ENCODE assay signal across 21 cellular contexts in genomic region chr3:57011022-57011421, GRCh38. TPM values are rescaled to one million over a fixed set of nuclear protein-coding genes. Genes with fewer than 3 reads are reported as not detected.
DNase-seq lines count a peak whose midpoint lies in the region; ATAC-seq and TF ChIP-seq lines count a peak whose summit lies in the region.
"Had no signal": no experiment of that assay in that cellular context is flagged by ENCODE, and none has a peak within 500 bp of the region (broad histone marks: within the 10 kb centered on the region; RNA-seq: fewer than 3 reads in every experiment).

No MANE protein-coding gene starts in this region.

- H3K27me3 ChIP-seq in Karpas-422 (ENCODE audit: low read length) = no peaks in the 10 kb centered on the region

- no peaks in the 10 kb centered on the region for H3K79me2 ChIP-seq in Karpas-422 (ENCODE audit: low read length)

- TF ChIP-seq CTCF in choroid plexus epithelial cell (conservative IDR thresholded peaks at IDR 0.05; ENCODE audit: low read depth, low read length) (no peak), mesothelial cell of epicardium (IDR thresholded peaks at IDR 0.05; ENCODE audit: unreplicated experiment) (no peak)

- no peak overlapping the region for H2AFZ ChIP-seq in Karpas-422 (ENCODE audit: low read length)
- H2AFZ ChIP-seq: GM23338 had no signal

- H3K4me3 ChIP-seq in Karpas-422 (ENCODE audit: low read length) = no peak overlapping the region
- H3K4me3 ChIP-seq in choroid plexus epithelial cell (ENCODE audit: low read depth, low read length) = no peak overlapping the region
- H3K4me3 ChIP-seq: GM23338 had no signal

- H3K27me3 Mint-ChIP-seq in mesothelial cell of epicardium (ENCODE audit: low read depth) = no peaks in the 10 kb centered on the region
- H3K27me3 Mint-ChIP-seq: IgD-negative memory B cell had no signal

- no peaks in the 10 kb centered on the region for H3K9me3 ChIP-seq in Karpas-422 (ENCODE audit: low read length)

- no peak overlapping the region for H3K9ac ChIP-seq in Karpas-422 (ENCODE audit: low read length)

- no peak for ATAC-seq in GM21825 (IDR thresholded peaks at IDR 0.05; ENCODE audit: unreplicated experiment)
- ATAC-seq: GM23338, HCT116, Panc1 had no signal

- DNase-seq in Karpas-422 (no peak), choroid plexus epithelial cell (ENCODE audit: low read depth) (peak; percentile 13), mesothelial cell of epicardium (ENCODE audit: low spot score in 2 of 2, unreplicated experiment in 2 of 2) (no peak), renal cortical epithelial cell (ENCODE audit: low read depth) (peak; percentile 60), NCI-H2029 (lab: John Stamatoyannopoulos, UW) (no peak), kidney glomerular epithelial cell (lab: John Stamatoyannopoulos, UW) (no peak), iPS-NIHi11 (ENCODE audit: low spot score) (no peak)
- DNase-seq: Calu3; CD4-positive, alpha-beta memory T cell; DMS79 treated with DMSO at 0.1 percent for 48 hours; NCI-H1105 treated with DMSO at 0.1 percent for 48 hours; NCI-H187; NCI-H446 treated with DMSO at 0.1 percent for 48 hours; NCI-H774 had no signal

- no peak overlapping the region for H3K4me2 ChIP-seq in Karpas-422 (ENCODE audit: low read depth, low read length, poor library complexity, severe bottlenecking)
- H3K4me2 ChIP-seq: GM23338 had no signal

- H3K36me3 ChIP-seq in Karpas-422 (ENCODE audit: insufficient read depth, low read length) = no peaks in the 10 kb centered on the region

- H3K4me3 Mint-ChIP-seq in mesothelial cell of epicardium = no peak overlapping the region
- H3K4me3 Mint-ChIP-seq: GM23338, IgD-negative memory B cell had no signal

- no peaks in the 10 kb centered on the region for H3K9me3 Mint-ChIP-seq in mesothelial cell of epicardium
- H3K9me3 Mint-ChIP-seq: IgD-negative memory B cell had no signal

- peak overlapping the region; percentile 2 for H3K27ac Mint-ChIP-seq in mesothelial cell of epicardium
- H3K27ac Mint-ChIP-seq: CD4-positive, alpha-beta memory T cell; GM23338; IgD-negative memory B cell had no signal

- H4K20me1 ChIP-seq in Karpas-422 (ENCODE audit: insufficient read depth, low read depth, low read length) = no peaks in the 10 kb centered on the region

- peaks cover 65% of the 10 kb centered on the region for H3K4me1 ChIP-seq in Karpas-422 (ENCODE audit: low read length)

- no peaks in the 10 kb centered on the region for H3K36me3 Mint-ChIP-seq in mesothelial cell of epicardium
- H3K36me3 Mint-ChIP-seq: CD4-positive, alpha-beta memory T cell; IgD-negative memory B cell had no signal

- peaks cover 38% of the 10 kb centered on the region for H3K4me1 Mint-ChIP-seq in mesothelial cell of epicardium
- H3K4me1 Mint-ChIP-seq: IgD-negative memory B cell had no signal

- peak overlapping the region; percentile 4; the same call in 1 of the 2 replicates for H3K27ac ChIP-seq in Karpas-422 (ENCODE audit: low read length)
- H3K27ac ChIP-seq: HL-60 had no signal

- no peaks in the 10 kb centered on the region for H3K9me2 ChIP-seq in Karpas-422 (replicated peaks; ENCODE audit: insufficient read depth, low read length)

RNA-seq across cellular contexts. Expression of gene SPATA12, which starts 49.4 kb away (rescaled TPM):
- 3.2 and 3.9 TPM in 2 replicates for total RNA-seq in Karpas-422 (2014; rRNA removed; shearing (Covaris generic); ENCODE audit: low replicate concordance)
- total RNA-seq in mesothelial cell of epicardium (not detected in 3 replicates), renal cortical epithelial cell (0.10 TPM in 1 of 2 replicates, not detected in the other)
- total RNA-seq: CD4-positive, alpha-beta memory T cell; G401 had no signal

Comparison
In these comparisons a context has a peak if more than half of its experiments do, and no peak if none do; other contexts are left out.
1. DNase-seq: peak in choroid plexus epithelial cell (single experiment) and renal cortical epithelial cell (single experiment); none in Karpas-422 (single experiment), mesothelial cell of epicardium (0 of 2), NCI-H2029 (single experiment), kidney glomerular epithelial cell (single experiment) and iPS-NIHi11 (single experiment).